In the genomic region with DNA sequence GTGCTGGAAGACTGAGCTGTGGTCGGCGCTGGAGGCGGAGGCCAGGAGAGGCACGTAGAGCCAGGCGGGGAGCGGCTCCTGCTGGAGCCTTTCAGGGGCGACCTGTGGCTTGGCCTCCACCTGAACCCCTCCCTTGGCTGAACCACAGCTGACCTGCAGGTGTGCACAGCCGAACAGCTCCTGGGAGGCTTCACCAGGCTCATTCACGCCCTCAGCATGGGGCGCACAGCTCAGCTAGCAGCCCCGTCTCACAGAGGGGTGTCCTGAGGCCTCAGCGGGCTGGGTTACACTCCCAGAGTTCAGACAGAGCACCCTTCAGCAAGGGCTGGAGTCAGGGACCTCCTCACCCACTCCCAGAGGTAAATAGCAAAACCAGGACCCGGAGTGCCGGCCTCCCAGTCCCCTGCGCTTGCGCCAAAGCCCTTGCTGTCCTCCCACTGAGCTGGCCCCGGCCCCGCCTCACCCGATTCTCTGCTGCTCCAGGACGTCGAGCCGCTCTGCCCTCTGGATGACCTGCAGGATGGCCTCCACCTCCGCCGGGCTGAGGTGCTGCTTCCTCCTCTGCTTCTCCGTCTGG, we compare ENCODE assay signal across 2 cellular contexts.
TF ChIP-seq lines count a peak whose summit lies in the region.

No MANE protein-coding gene starts in this region.

TF ChIP-seq in H1, 55 proteins besides CTCF, POLR2A, EP300 and RAD21:
- TF ChIP-seq, protein P1, sequence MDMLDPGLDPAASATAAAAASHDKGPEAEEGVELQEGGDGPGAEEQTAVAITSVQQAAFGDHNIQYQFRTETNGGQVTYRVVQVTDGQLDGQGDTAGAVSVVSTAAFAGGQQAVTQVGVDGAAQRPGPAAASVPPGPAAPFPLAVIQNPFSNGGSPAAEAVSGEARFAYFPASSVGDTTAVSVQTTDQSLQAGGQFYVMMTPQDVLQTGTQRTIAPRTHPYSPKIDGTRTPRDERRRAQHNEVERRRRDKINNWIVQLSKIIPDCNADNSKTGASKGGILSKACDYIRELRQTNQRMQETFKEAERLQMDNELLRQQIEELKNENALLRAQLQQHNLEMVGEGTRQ (IDR thresholded peaks at IDR 0.05; ENCODE audit: low read length): no peak
- TF ChIP-seq SP1 (IDR thresholded peaks at IDR 0.05; ENCODE audit: low read depth, low read length) (peak; percentile 75), KDM1A (IDR thresholded peaks at IDR 0.05; ENCODE audit: borderline replicate concordance, low read length) (no peak), ZNF274 (IDR thresholded peaks at IDR 0.05; ENCODE audit: borderline replicate concordance, extremely low read depth, low read length) (no peak), NRF1 (IDR thresholded peaks at IDR 0.05; ENCODE audit: low read depth, low read length) (peak; percentile 30; the same call in 1 of the 2 replicates), SIN3A (conservative IDR thresholded peaks at IDR 0.05 in 1 of 2, IDR thresholded peaks at IDR 0.05 in 1 of 2; ENCODE audit: low read depth in 1 of 2, low read length in 2 of 2) (no peak), SRF (IDR thresholded peaks at IDR 0.05; ENCODE audit: low read depth, low read length) (no peak), EGR1 (IDR thresholded peaks at IDR 0.05; ENCODE audit: borderline replicate concordance, low read depth, low read length) (no peak), RXRA (IDR thresholded peaks at IDR 0.05; ENCODE audit: insufficient read depth, low read depth, low read length) (0 out of 2 replicates have a peak, but pooled peaks have one; percentile 23), CTBP2 (IDR thresholded peaks at IDR 0.05; ENCODE audit: borderline replicate concordance, insufficient read depth, insufficient read length, low read length) (no peak), PHF8 (conservative IDR thresholded peaks at IDR 0.05; ENCODE audit: low read depth, low read length) (no peak), SAP30 (IDR thresholded peaks at IDR 0.05; ENCODE audit: insufficient read depth, insufficient replicate concordance, low read length) (no peak)
TF ChIP-seq in H1: peak in this region for 3.

TF ChIP-seq in HepG2, 621 proteins besides CTCF, POLR2A, EP300 and RAD21:
- TF ChIP-seq PRDM15 (CRISPR knock-in tag; IDR thresholded peaks at IDR 0.05): peak; percentile 58; the same call in 1 of the 2 replicates
- TF ChIP-seq NR3C1 (CRISPR knock-in tag; IDR thresholded peaks at IDR 0.05): no peak
